Comparison of ENCODE assay signal across 8 cellular contexts in genomic region chr1:146376708-146377496, GRCh38.
DNase-seq lines count a peak whose midpoint lies in the region; ATAC-seq, FAIRE-seq and TF ChIP-seq lines count a peak whose summit lies in the region.
"Not testable (repeated sequence)": the region's sequence is repeated elsewhere in the genome, so short reads cannot be mapped to it uniquely, and the experiment has no call there.

No MANE protein-coding gene starts in this region.

- not testable (repeated sequence) for H3K27me3 ChIP-seq in OCI-LY1 (ENCODE audit: insufficient read depth, low read length)

- H3K27ac ChIP-seq in OCI-LY1 (ENCODE audit: low read depth, low read length, poor library complexity, severe bottlenecking): peak overlapping the region; percentile 93

- FAIRE-seq in D721Med (lab: Jason Lieb, UNC): not testable (repeated sequence)

- not testable (repeated sequence) for H3F3A ChIP-seq in OCI-LY1 (ENCODE audit: insufficient read depth, low read length)

- peak overlapping the region; percentile 95 for H3K4me2 ChIP-seq in OCI-LY1 (ENCODE audit: low read length)

- H3K9me3 ChIP-seq in OCI-LY1 (ENCODE audit: low read length): not testable (repeated sequence)

- H4K20me1 ChIP-seq in OCI-LY1 (ENCODE audit: insufficient read depth, low read length): not testable (repeated sequence)

- H2AFZ ChIP-seq in OCI-LY1 (ENCODE audit: low read length): not testable (repeated sequence)

- not testable (repeated sequence) for TF ChIP-seq CTCF in D721Med (IDR thresholded peaks at IDR 0.05; ENCODE audit: insufficient read depth, missing control alignments); OCI-LY1 (IDR thresholded peaks at IDR 0.05; ENCODE audit: low read length); epithelial cell of esophagus (IDR thresholded peaks at IDR 0.05; ENCODE audit: insufficient read depth, low read depth, low read length, missing control alignments)

- H3K9ac ChIP-seq in OCI-LY1 (ENCODE audit: low read length): peak overlapping the region; percentile 70

- H3K4me3 ChIP-seq in OCI-LY1 (ENCODE audit: low read depth, low read length, poor library complexity, severe bottlenecking): peak overlapping the region; percentile 55
- H3K4me3 ChIP-seq in epithelial cell of esophagus (ENCODE audit: low read length): peak overlapping the region; percentile 10

- H3K4me1 ChIP-seq in OCI-LY1 (ENCODE audit: insufficient read depth, low read length, severe bottlenecking): not testable (repeated sequence)

- not testable (repeated sequence) for H3K36me3 ChIP-seq in OCI-LY1 (ENCODE audit: insufficient read depth, low read length)

- ATAC-seq in GM21526 (IDR thresholded peaks at IDR 0.05; ENCODE audit: low FRiP score, unreplicated experiment): peak; percentile 91

- DNase-seq in D721Med (ENCODE audit: insufficient read length, low spot score) (peak; percentile 19), HuH-7 (ENCODE audit: low spot score) (peak; percentile 17), epithelial cell of esophagus (ENCODE audit: low read depth) (peak; percentile 95), mucosa of gallbladder (ENCODE audit: low spot score) (peak; percentile 74)
- peak; percentile 86 for DNase-seq in activated CD8-positive, alpha-beta memory T cell treated with anti-CD3 and anti-CD28 coated beads, Interleukin-2, amount 50 U/mL, for 48 hours
- DNase-seq in stimulated activated CD8-positive, alpha-beta memory T cell treated with anti-CD3 and anti-CD28 coated beads, Interleukin-4, amount 100 ng/mL, for 1 hour (ENCODE audit: low read depth in 2 of 2, low spot score in 1 of 2): peak; percentile 38 to 47

- H3K9me2 ChIP-seq in OCI-LY1 (ENCODE audit: low read depth, low read length): not testable (repeated sequence)

- H3K79me2 ChIP-seq in OCI-LY1 (ENCODE audit: insufficient read depth, low read length): not testable (repeated sequence)

Comparison
In these comparisons a context has a peak if more than half of its experiments do, and no peak if none do; other contexts are left out.
1. Peak in every context shown above with its lines: DNase-seq, ATAC-seq, H3K4me3 ChIP-seq and H3K27ac ChIP-seq.
2. DNase-seq: peak in every context shown above with its lines; median percentile 95 in epithelial cell of esophagus; 86 in activated CD8-positive, alpha-beta memory T cell treated with anti-CD3 and anti-CD28 coated beads, Interleukin-2, amount 50 U/mL, for 48 hours; 74 in mucosa of gallbladder; 42 in stimulated activated CD8-positive, alpha-beta memory T cell treated with anti-CD3 and anti-CD28 coated beads, Interleukin-4, amount 100 ng/mL, for 1 hour; 19 in D721Med; 17 in HuH-7.